Comparison of ENCODE assay signal across 9 cellular contexts in genomic region chr18:3458378-3458777, GRCh38. TPM values are rescaled to one million over a fixed set of nuclear protein-coding genes. Genes with fewer than 3 reads are reported as not detected.
DNase-seq lines count a peak whose midpoint lies in the region; ATAC-seq, FAIRE-seq and TF ChIP-seq lines count a peak whose summit lies in the region.
"Had no signal": no experiment of that assay in that cellular context is flagged by ENCODE, and none has a peak within 500 bp of the region (broad histone marks: within the 10 kb centered on the region; RNA-seq: fewer than 3 reads in every experiment).

No MANE protein-coding gene starts in this region.

- H3K9me3 ChIP-seq in GM23248 (ENCODE audit: low read depth), result no peaks in the 10 kb centered on the region
- H3K9me3 ChIP-seq in esophagus muscularis mucosa, result no peaks in the 10 kb centered on the region
- H3K9me3 ChIP-seq in small intestine (ENCODE audit: control insufficient read depth, low read depth), result no peaks in the 10 kb centered on the region

- in situ Hi-C loops in GM23248 (cut with MboI) (loop anchor here (10.0 kb wide), 1 partner anchor 206 kb away; no protein-coding TSS in a partner anchor), SK-MEL-5 (cut with HindIII; ENCODE audit: low pct_unique_long_range_greater_than_20kb, low sequenced_read_pairs) (no loop called here)

- H3K27me3 ChIP-seq in GM23248 (replicated peaks; ENCODE audit: insufficient read depth), result no peaks in the 10 kb centered on the region
- no peaks in the 10 kb centered on the region for H3K27me3 ChIP-seq in esophagus muscularis mucosa
- H3K27me3 ChIP-seq in small intestine (ENCODE audit: control insufficient read depth in 2 of 2, insufficient read depth in 2 of 2, low read length in 2 of 2), result no peaks in the 10 kb centered on the region

- FAIRE-seq in small intestine (lab: Jason Lieb, UNC), result no peak

- TF ChIP-seq POLR2A in esophagus muscularis mucosa (IDR thresholded peaks at IDR 0.05; ENCODE audit: low read depth), result no peak

- H3K9ac ChIP-seq in GM23248, result no peak overlapping the region

- H2AFZ ChIP-seq in GM23248, result no peak overlapping the region

- no peaks in the 10 kb centered on the region for H3K9me2 ChIP-seq in GM23248 (ENCODE audit: insufficient read depth)

- peak overlapping the region; percentile 71 for H3K27ac ChIP-seq in GM23248
- H3K27ac ChIP-seq in esophagus muscularis mucosa (replicated peaks in 1 of 4), result peak overlapping the region in 1 of 4 donors; percentile 39
- H3K27ac ChIP-seq in small intestine (ENCODE audit: low read depth in 1 of 2, low read length in 1 of 2), result peak overlapping the region in 1 of 2 donors; percentile 44

- 98 to 100% methylated on average over 3 of the region's 3 CpGs for WGBS in GM23248 (ENCODE audit: low coverage in 1 of 2, low lambda C conversion rate in 2 of 2, missing lambda C conversion rate in 2 of 2), 2 experiments
- whole genome bisulfite sequencing in esophagus muscularis mucosa, result 78% methylated on average over 3 of the region's 3 CpGs
- 13 to 40% (median 26%) methylated on average over 3 of the region's 3 CpGs for WGBS in small intestine, 3 donors

- H3K36me3 ChIP-seq in GM23248 (ENCODE audit: low read depth), result peaks cover 52% of the 10 kb centered on the region
- peaks cover 17 to 38% (median 31%) of the 10 kb centered on the region in 4 donors for H3K36me3 ChIP-seq in esophagus muscularis mucosa
- peaks cover 4 to 10% of the 10 kb centered on the region in 2 donors for H3K36me3 ChIP-seq in small intestine (ENCODE audit: control insufficient read depth in 2 of 2, insufficient read depth in 2 of 2, low read length in 2 of 2)

- H4K20me1 ChIP-seq in GM23248 (ENCODE audit: insufficient read depth), result no peaks in the 10 kb centered on the region

- DNase-seq in GM23248 (no peak), SK-MEL-5 (ENCODE audit: low read depth, low spot score) (peak; percentile 70), esophagus muscularis mucosa (ENCODE audit: extremely low spot score) (peak; percentile 34), small intestine (peak; percentile 31), dermis blood vessel endothelial cell (no peak), hypothalamus (lab: John Stamatoyannopoulos, UW) (no peak)
- DNase-seq: NCI-H187 treated with DMSO at 0.1 percent for 48 hours had no signal

- no peak for TF ChIP-seq EP300 in esophagus muscularis mucosa (IDR thresholded peaks at IDR 0.05)

- no peak for ATAC-seq in HG03135 (IDR thresholded peaks at IDR 0.05; ENCODE audit: unreplicated experiment)

- no peak for TF ChIP-seq CTCF in esophagus muscularis mucosa (IDR thresholded peaks at IDR 0.05)

- H3K4me1 ChIP-seq in GM23248 (ENCODE audit: insufficient read depth) (peaks cover 62% of the 10 kb centered on the region), esophagus muscularis mucosa (peaks cover 16 to 55% (median 44%) of the 10 kb centered on the region in 4 donors), small intestine (ENCODE audit: control insufficient read depth in 2 of 2, insufficient read depth in 1 of 2, low read depth in 1 of 2, low read length in 1 of 2) (peaks cover 2 to 6% of the 10 kb centered on the region in 2 donors)

- H3K79me2 ChIP-seq in GM23248 (ENCODE audit: insufficient read depth), result peaks cover 73% of the 10 kb centered on the region

- intact Hi-C loops in esophagus muscularis mucosa (cut with DNase I), result loop anchor here (5.0 kb wide), 2 partner anchors 176 to 209 kb away; no protein-coding TSS in a partner anchor

- peaks cover 89% of the 10 kb centered on the region for H3F3A ChIP-seq in GM23248 (ENCODE audit: insufficient read depth)

- H3K4me2 ChIP-seq in GM23248 (ENCODE audit: unreplicated experiment), result no peak overlapping the region

- H3K4me3 ChIP-seq in GM23248 (no peak overlapping the region), esophagus muscularis mucosa (no peak overlapping the region), small intestine (ENCODE audit: low read depth in 1 of 2, low read length in 2 of 2) (no peak overlapping the region)
- H3K4me3 ChIP-seq: lung had no signal

RNA-seq across cellular contexts. Expression of gene TGIF1, which starts 8.4 kb away (rescaled TPM):
- 66.9 and 122 TPM in 2 replicates for total RNA-seq in GM23248 (2014; rRNA removed; shearing (Covaris generic))
- polyA plus RNA-seq in GM23248 (2016; fragmentation: Nextera tagmentation; extraction: Ambion mirVana), result 88.0 and 99.4 TPM in 2 replicates
- 191 and 210 TPM in 2 replicates for total RNA-seq in SK-MEL-5 (2014; rRNA removed; shearing (Covaris generic))
- 136 and 144 TPM in 2 replicates for polyA plus RNA-seq in SK-MEL-5 (2015; cell fraction: cytosol; rRNA removed)
- polyA plus RNA-seq in SK-MEL-5 (2015; cell fraction: nucleus; rRNA removed), result 304 and 312 TPM in 2 replicates
- 100 to 1,000 TPM in 1 of 4 donors, 10 to 100 TPM in 3; 48.2 to 142 (median 64.0) TPM for total RNA-seq in esophagus muscularis mucosa
- polyA plus RNA-seq in small intestine, result 10 to 100 TPM; 20.0 to 47.9 (median 22.6) TPM
- 136 and 195 TPM in 2 replicates for total RNA-seq in dermis blood vessel endothelial cell

Comparison
In these comparisons a context has a peak if more than half of its experiments do, and no peak if none do; other contexts are left out.
1. DNase-seq: peak in SK-MEL-5 (single experiment), esophagus muscularis mucosa (single experiment) and small intestine (single experiment); none in GM23248 (single experiment), dermis blood vessel endothelial cell (single experiment) and hypothalamus (0 of 51).